ENCODE assay signal across 1 cellular context in the genomic region with DNA sequence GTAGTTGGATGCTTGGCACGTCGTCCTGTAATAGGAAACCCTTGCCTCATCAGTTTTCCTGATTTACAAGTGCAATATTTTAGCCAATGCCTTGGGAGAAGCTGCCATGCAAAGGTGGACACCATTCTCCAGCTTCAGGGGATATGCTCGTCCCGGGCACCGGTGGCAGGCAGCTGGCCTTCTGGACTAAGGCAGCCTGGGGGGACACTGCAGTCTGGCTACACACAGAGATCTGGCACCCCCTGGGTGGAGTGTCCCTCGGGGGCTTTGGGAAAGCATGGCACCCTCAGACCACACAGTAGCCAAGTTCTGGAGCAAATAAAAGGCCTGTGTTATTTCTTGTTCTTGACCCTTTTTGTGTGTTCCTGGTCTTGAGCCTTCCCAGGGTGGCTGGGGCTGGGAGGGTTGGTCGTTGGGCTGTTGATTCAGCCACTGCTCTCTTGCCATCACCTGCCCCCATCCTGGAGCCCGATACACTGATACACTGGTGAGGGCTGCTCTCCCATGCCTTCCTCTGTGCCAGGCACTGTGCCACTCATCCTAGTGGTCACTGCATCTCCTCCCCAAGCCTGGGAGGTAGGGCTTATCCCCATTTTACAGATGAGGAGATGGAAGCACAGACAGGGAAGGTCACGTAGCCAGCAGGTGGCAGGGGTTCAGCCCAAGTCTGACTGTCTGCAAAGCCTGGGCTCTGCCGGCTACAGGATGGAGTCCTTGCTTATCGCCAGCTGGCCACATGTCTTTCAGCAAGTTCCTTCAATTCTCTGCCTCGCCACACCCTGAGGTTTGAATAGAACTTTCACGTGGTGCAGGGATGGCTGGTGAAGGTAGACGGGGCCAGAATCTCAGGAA.
TF ChIP-seq lines count a peak whose summit lies in the region.

No MANE protein-coding gene starts in this region.

TF ChIP-seq in IMR-90, 13 proteins besides CTCF, POLR2A, EP300 and RAD21:
- TF ChIP-seq SMC3 (IDR thresholded peaks at IDR 0.05; ENCODE audit: low read depth, low read length) (no peak), CEBPB (IDR thresholded peaks at IDR 0.05; ENCODE audit: low read depth, low read length) (no peak), MAFK (IDR thresholded peaks at IDR 0.05; ENCODE audit: low read depth, low read length) (no peak), NFE2L2 (IDR thresholded peaks at IDR 0.05; ENCODE audit: low read depth, low read length) (no peak), MXI1 (IDR thresholded peaks at IDR 0.05; ENCODE audit: borderline replicate concordance, low read depth, low read length) (no peak), CHD1 (IDR thresholded peaks at IDR 0.05; ENCODE audit: low read depth, low read length) (no peak), USF2 (IDR thresholded peaks at IDR 0.05; ENCODE audit: low read depth, low read length) (no peak)
- TF ChIP-seq, protein P1, sequence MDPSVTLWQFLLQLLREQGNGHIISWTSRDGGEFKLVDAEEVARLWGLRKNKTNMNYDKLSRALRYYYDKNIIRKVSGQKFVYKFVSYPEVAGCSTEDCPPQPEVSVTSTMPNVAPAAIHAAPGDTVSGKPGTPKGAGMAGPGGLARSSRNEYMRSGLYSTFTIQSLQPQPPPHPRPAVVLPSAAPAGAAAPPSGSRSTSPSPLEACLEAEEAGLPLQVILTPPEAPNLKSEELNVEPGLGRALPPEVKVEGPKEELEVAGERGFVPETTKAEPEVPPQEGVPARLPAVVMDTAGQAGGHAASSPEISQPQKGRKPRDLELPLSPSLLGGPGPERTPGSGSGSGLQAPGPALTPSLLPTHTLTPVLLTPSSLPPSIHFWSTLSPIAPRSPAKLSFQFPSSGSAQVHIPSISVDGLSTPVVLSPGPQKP (IDR thresholded peaks at IDR 0.05; ENCODE audit: borderline replicate concordance, low read depth, low read length): no peak
TF ChIP-seq in IMR-90: peak in this region for 0.
